Comparison of ENCODE assay signal across 8 cellular contexts in the genomic region with DNA sequence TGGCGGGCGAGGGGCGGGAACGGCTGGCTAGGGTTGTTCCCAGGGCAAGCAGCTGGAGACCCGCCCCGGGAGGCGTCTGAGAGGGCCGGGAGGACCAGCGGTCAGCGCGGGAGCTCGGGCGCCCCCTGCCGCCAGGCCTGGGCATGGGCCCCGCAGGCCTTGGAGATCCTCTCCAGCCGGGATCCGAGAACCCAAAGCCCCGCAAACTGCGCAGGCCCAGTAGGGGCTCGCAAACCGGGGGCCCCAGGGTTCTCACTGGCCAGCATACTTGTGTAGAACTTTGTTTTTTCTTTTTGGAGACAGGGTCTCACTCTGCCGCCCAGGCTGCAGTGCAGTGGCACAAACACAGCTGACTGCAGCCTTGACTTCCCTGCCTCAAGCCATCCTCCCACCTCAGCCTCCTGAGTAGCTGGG. TPM values are rescaled to one million over a fixed set of nuclear protein-coding genes. Genes with fewer than 3 reads are reported as not detected.
DNase-seq lines count a peak whose midpoint lies in the region; ATAC-seq and TF ChIP-seq lines count a peak whose summit lies in the region.

No MANE protein-coding gene starts in this region.

- no peaks in the 10 kb centered on the region for H3K27me3 Mint-ChIP-seq in Caco-2 (ENCODE audit: insufficient read depth, unreplicated experiment)

- H3K27me3 ChIP-seq in Caco-2 (replicated peaks; ENCODE audit: control insufficient read depth, insufficient read depth, low read length) = no peaks in the 10 kb centered on the region

- intact Hi-C loops in Caco-2 (cut with micrococcal nuclease; ENCODE audit: unreplicated experiment) = no loop called here
- intact Hi-C loops in cardiac septum (cut with DNase I) = loop anchor here (5.0 kb wide), 1 partner anchor 469 kb away; no protein-coding TSS in a partner anchor

- H3K4me1 ChIP-seq in Caco-2 = peaks cover 14% of the 10 kb centered on the region

- H3K9me3 Mint-ChIP-seq in Caco-2 (ENCODE audit: unreplicated experiment) = no peaks in the 10 kb centered on the region

- H3K27ac Mint-ChIP-seq in Caco-2 (ENCODE audit: unreplicated experiment) = no peak overlapping the region

- CTCF ChIA-PET in Caco-2 (lab: Charles Lee) = interaction anchor here (0.7 to 2.9 kb wide), 3 partner anchors 13 to 53 kb away, joined by 3 to 21 read pairs (median 4); no protein-coding TSS in a partner anchor

- no peak overlapping the region for H3K4me3 Mint-ChIP-seq in Caco-2 (ENCODE audit: unreplicated experiment)

- H3K36me3 ChIP-seq in Caco-2 (ENCODE audit: control insufficient read depth, insufficient read depth, low read length) = no peaks in the 10 kb centered on the region

- H3K36me3 Mint-ChIP-seq in Caco-2 (ENCODE audit: insufficient read depth, unreplicated experiment) = no peaks in the 10 kb centered on the region

- ATAC-seq in HG03432 (IDR thresholded peaks at IDR 0.05; ENCODE audit: unreplicated experiment) (peak; percentile 54), HG03469 (IDR thresholded peaks at IDR 0.05; ENCODE audit: unreplicated experiment) (no peak), GM18907 (IDR thresholded peaks at IDR 0.05; ENCODE audit: unreplicated experiment) (no peak)

- peak; percentile 51 to 75 for TF ChIP-seq CTCF in Caco-2 (IDR thresholded peaks at IDR 0.05; ENCODE audit: insufficient read depth in 1 of 2, low read depth in 1 of 2, low read length in 1 of 2, severe bottlenecking in 1 of 2, unreplicated experiment in 1 of 2)

- POLR2A ChIA-PET in Caco-2 (lab: Charles Lee) = no interaction called here

- DNase-seq in Caco-2 = peak; percentile 68 to 69
- DNase-seq in activated CD8-positive, alpha-beta memory T cell treated with anti-CD3 and anti-CD28 coated beads, Interleukin-2, amount 50 U/mL, for 4 hours = peak; percentile 19
- peak; percentile 82 for DNase-seq in cardiac septum (ENCODE audit: low spot score)
- peak; percentile 91 for DNase-seq in retina
- no peak for DNase-seq in NCI-H2227 treated with DMSO at 0.1 percent for 48 hours (lab: John Stamatoyannopoulos, UW)

- peaks cover 7% of the 10 kb centered on the region for H3K4me1 Mint-ChIP-seq in Caco-2 (ENCODE audit: low read depth, unreplicated experiment)

- no peak overlapping the region for H3K4me3 ChIP-seq in Caco-2 (ENCODE audit: low read depth, low read length)

- H3K9me3 ChIP-seq in Caco-2 = no peaks in the 10 kb centered on the region

- no TSS peak for BruUV-seq in Caco-2 (replicated peaks; lab: Mats Ljungman, UMichigan)

RNA-seq across cellular contexts. Expression of a gene that starts 20.8 kb away (rescaled TPM):
- 0.07 and 0.20 TPM in 2 replicates for total RNA-seq in Caco-2 (2022)
- 8.6 TPM for total RNA-seq in cardiac septum
